In genomic region chr2:98185801-98186200, GRCh38 we compare ENCODE assay signal across 33 cellular contexts.
"Had no signal": no experiment of that assay in that cellular context is flagged by ENCODE, and none has a peak within 500 bp of the region (broad histone marks: within the 10 kb centered on the region; RNA-seq: fewer than 3 reads in every experiment).

No MANE protein-coding gene starts in this region.

- DNase-seq: Karpas-422, Kasumi-1, KG1, MG63, MM.1S, MV-4-11, NCI-H1048, NCI-H1092, NCI-H1092 treated with DMSO at 0.1 percent for 48 hours, NCI-H1105, NCI-H1105 treated with DMSO at 0.1 percent for 48 hours, NCI-H1417, NCI-H1417 treated with DMSO at 0.1 percent for 48 hours, NCI-H1436, NCI-H1436 treated with DMSO at 0.1 percent for 48 hours, NCI-H146, NCI-H1694, NCI-H1694 treated with DMSO at 0.1 percent for 48 hours, NCI-H187, NCI-H187 treated with DMSO at 0.1 percent for 48 hours, NCI-H1930, NCI-H2029, NCI-H2029 treated with DMSO at 0.1 percent for 48 hours, NCI-H2081, NCI-H2081 treated with DMSO at 0.1 percent for 48 hours, NCI-H2107, NCI-H2171, NCI-H2171 treated with DMSO at 0.1 percent for 48 hours, NCI-H2227 treated with DMSO at 0.1 percent for 48 hours, NCI-H226, NCI-H345, NCI-H446, NCI-H446 treated with DMSO at 0.1 percent for 48 hours had no signal
